13 cellular contexts compared by ENCODE assay signal in genomic region chr2:134758632-134759031, GRCh38. TPM values are rescaled to one million over a fixed set of nuclear protein-coding genes. Genes with fewer than 3 reads are reported as not detected.
DNase-seq lines count a peak whose midpoint lies in the region; ATAC-seq and TF ChIP-seq lines count a peak whose summit lies in the region.
"Had no signal": no experiment of that assay in that cellular context is flagged by ENCODE, and none has a peak within 500 bp of the region (broad histone marks: within the 10 kb centered on the region; RNA-seq: fewer than 3 reads in every experiment).

No MANE protein-coding gene starts in this region.

- DNase-seq in GM06990 (ENCODE audit: extremely low read depth, insufficient read length): peak; percentile 37
- peak; percentile 62 for DNase-seq in OCI-LY7 (ENCODE audit: low spot score)
- no peak for DNase-seq in NCI-H2227 (lab: John Stamatoyannopoulos, UW; ENCODE audit: unreplicated experiment)
- no peak for DNase-seq in activated naive CD4-positive, alpha-beta T cell treated with Interleukin-2 at 50 U/mL for 16 hours
- DNase-seq in kidney tubule cell (ENCODE audit: low spot score): no peak
- DNase-seq: natural killer cell; NCI-H1105 treated with DMSO at 0.1 percent for 48 hours; SHP77 treated with DMSO at 0.1 percent for 48 hours; stimulated activated CD4-positive, alpha-beta T cell treated with anti-CD3 and anti-CD28 coated beads, Interleukin-2, amount 100 ng/mL, for 24 hours had no signal

- no peaks in the 10 kb centered on the region for H4K20me1 ChIP-seq in OCI-LY7 (ENCODE audit: insufficient read depth, low read length)

- H3K4me2 ChIP-seq in OCI-LY7 (ENCODE audit: low read length): peak overlapping the region; percentile 46

- CTCF ChIA-PET in OCI-LY7 (lab: Charles Lee; ENCODE audit: unreplicated experiment): no interaction called here

- H3K4me3 ChIP-seq in GM06990 (replicated peaks; ENCODE audit: low read depth, low read length) (no peak overlapping the region), OCI-LY7 (ENCODE audit: low read depth, low read length, poor library complexity, severe bottlenecking) (no peak overlapping the region)
- H3K4me3 ChIP-seq: vagina had no signal

- H3K9me3 ChIP-seq in OCI-LY7 (ENCODE audit: low read length): peaks cover 3% of the 10 kb centered on the region; the same call in 1 of the 2 replicates
- H3K9me3 ChIP-seq: vagina had no signal

- intact Hi-C loops in OCI-LY7 (cut with micrococcal nuclease; ENCODE audit: unreplicated experiment): no loop called here

- BruUV-seq in OCI-LY7 (replicated peaks; lab: Mats Ljungman, UMichigan): no TSS peak

- H3K36me3 ChIP-seq in GM06990 (ENCODE audit: control insufficient read depth, insufficient read depth, low read length): no peaks in the 10 kb centered on the region
- H3K36me3 ChIP-seq in OCI-LY7 (ENCODE audit: insufficient read depth, low read length): no peaks in the 10 kb centered on the region
- H3K36me3 ChIP-seq: vagina had no signal

- H3K4me1 ChIP-seq in OCI-LY7 (ENCODE audit: insufficient read depth, low read length, poor library complexity, severe bottlenecking): peaks cover 15% of the 10 kb centered on the region
- H3K4me1 ChIP-seq: vagina had no signal

- H3K9me2 ChIP-seq in OCI-LY7 (ENCODE audit: insufficient read depth, low read length): no peaks in the 10 kb centered on the region

- TF ChIP-seq CTCF in GM06990 (IDR thresholded peaks at IDR 0.05; ENCODE audit: insufficient read depth, low read length, poor library complexity, severe bottlenecking) (no peak), OCI-LY7 (conservative IDR thresholded peaks at IDR 0.05; ENCODE audit: low read length) (no peak)

- H3K27me3 ChIP-seq in GM06990 (replicated peaks; ENCODE audit: control insufficient read depth, insufficient read depth, low read length): peaks cover 2% of the 10 kb centered on the region; the same call in 1 of the 2 replicates
- H3K27me3 ChIP-seq: vagina had no signal

- no peaks in the 10 kb centered on the region for H3K79me2 ChIP-seq in OCI-LY7 (ENCODE audit: insufficient read depth, low read depth, low read length)

- no peak overlapping the region for H2AFZ ChIP-seq in OCI-LY7 (ENCODE audit: low read length)

- ATAC-seq in GM19467 (IDR thresholded peaks at IDR 0.05; ENCODE audit: unreplicated experiment) (peak; percentile 91), HG03095 (IDR thresholded peaks at IDR 0.05; ENCODE audit: unreplicated experiment) (peak; percentile 97), esophagus mucosa (no peak)

- POLR2A ChIA-PET in OCI-LY7 (lab: Charles Lee): interaction anchor here (1.0 kb wide), 1 partner anchor 22 kb away, joined by 3 read pairs; no protein-coding TSS in a partner anchor

- H3K27ac ChIP-seq in OCI-LY7 (ENCODE audit: low read depth, low read length, poor library complexity, severe bottlenecking): no peak overlapping the region
- H3K27ac ChIP-seq: vagina had no signal

RNA-seq across cellular contexts. Expression of gene TMEM163, which starts 39.8 kb away (rescaled TPM):
- total RNA-seq in OCI-LY7 (2014; rRNA removed; shearing (Covaris generic)): not detected in 2 replicates
- total RNA-seq in OCI-LY7 (2022): 0.31 and 0.51 TPM in 2 replicates
- total RNA-seq in esophagus mucosa: 0.20 TPM
- total RNA-seq: vagina had no signal

Comparison
In these comparisons a context has a peak if more than half of its experiments do, and no peak if none do; other contexts are left out.
1. DNase-seq: peak in GM06990 (single experiment) and OCI-LY7 (single experiment); none in NCI-H2227 (single experiment), activated naive CD4-positive, alpha-beta T cell treated with Interleukin-2 at 50 U/mL for 16 hours (single experiment) and kidney tubule cell (single experiment).